ENCODE assay signal across 20 cellular contexts in genomic region chr11:32108576-32108975, GRCh38. TPM values are rescaled to one million over a fixed set of nuclear protein-coding genes. Genes with fewer than 3 reads are reported as not detected.
DNase-seq lines count a peak whose midpoint lies in the region; ATAC-seq, FAIRE-seq and TF ChIP-seq lines count a peak whose summit lies in the region.
"Had no signal": no experiment of that assay in that cellular context is flagged by ENCODE, and none has a peak within 500 bp of the region (broad histone marks: within the 10 kb centered on the region; RNA-seq: fewer than 3 reads in every experiment).

No MANE protein-coding gene starts in this region.

- no peak for FAIRE-seq in kidney (lab: Jason Lieb, UNC)
- FAIRE-seq: D721Med had no signal

- TF ChIP-seq CTCF in PC-9 (conservative IDR thresholded peaks at IDR 0.05) (no peak), esophagus muscularis mucosa (IDR thresholded peaks at IDR 0.05) (no peak), kidney (IDR thresholded peaks at IDR 0.05; ENCODE audit: borderline replicate concordance, extremely low read depth, insufficient read depth) (no peak)
- TF ChIP-seq CTCF in CD8-positive, alpha-beta T cell (IDR thresholded peaks at IDR 0.05), result no peak

- H3K9me2 ChIP-seq in PC-9 (ENCODE audit: insufficient read depth), result no peaks in the 10 kb centered on the region

- peak overlapping the region in 1 of 2 donors; percentile 19 for H3K27ac Mint-ChIP-seq in stimulated activated naive CD8-positive, alpha-beta T cell treated with anti-CD3 and anti-CD28 coated beads, Interleukin-15, amount 100 ng/mL, for 72 hours
- no peak overlapping the region for H3K27ac Mint-ChIP-seq in CD8-positive, alpha-beta T cell
- H3K27ac Mint-ChIP-seq: B cell; CD4-positive, alpha-beta T cell had no signal

- H3K4me2 ChIP-seq in PC-9, result peak overlapping the region; percentile 73

- H3K9me3 Mint-ChIP-seq in stimulated activated naive CD8-positive, alpha-beta T cell treated with anti-CD3 and anti-CD28 coated beads, Interleukin-15, amount 100 ng/mL, for 72 hours, result no peaks in the 10 kb centered on the region
- H3K9me3 Mint-ChIP-seq in CD8-positive, alpha-beta T cell, result no peaks in the 10 kb centered on the region
- H3K9me3 Mint-ChIP-seq: CD4-positive, alpha-beta T cell had no signal

- H3K9me3 ChIP-seq in PC-9 (ENCODE audit: insufficient read depth, low read depth), result peaks cover 9% of the 10 kb centered on the region; the same call in 1 of the 2 replicates
- H3K9me3 ChIP-seq in esophagus muscularis mucosa, result no peaks in the 10 kb centered on the region
- no peaks in the 10 kb centered on the region for H3K9me3 ChIP-seq in kidney (ENCODE audit: control insufficient read depth in 1 of 2, low read length in 2 of 2)
- H3K9me3 ChIP-seq in CD8-positive, alpha-beta T cell (ENCODE audit: low read length), result no peaks in the 10 kb centered on the region

- peak; percentile 28 for ATAC-seq in stimulated activated naive CD8-positive, alpha-beta T cell treated with anti-CD3 and anti-CD28 coated beads, Interleukin-15, amount 100 ng/mL, for 72 hours
- no peak for ATAC-seq in stimulated activated naive CD8-positive, alpha-beta T cell treated with anti-CD3 and anti-CD28 coated beads, Interleukin-15, Interleukin-2, amounts not matched to agents 100 U/mL and 50 U/mL, for 24 hours
- ATAC-seq in HG03520 (IDR thresholded peaks at IDR 0.05; ENCODE audit: unreplicated experiment), result no peak
- ATAC-seq in CD8-positive, alpha-beta T cell, result no peak

- H3K27ac ChIP-seq in PC-9 (peak overlapping the region; percentile 92), esophagus muscularis mucosa (replicated peaks in 1 of 4) (no peak overlapping the region), kidney (ENCODE audit: low read depth in 2 of 2, low read length in 2 of 2) (no peak overlapping the region)
- H3K27ac ChIP-seq in CD8-positive, alpha-beta T cell (ENCODE audit: low read depth, low read length), result no peak overlapping the region
- H3K27ac ChIP-seq: 22Rv1, GM23248 had no signal

- TF ChIP-seq POLR2A in esophagus muscularis mucosa (IDR thresholded peaks at IDR 0.05; ENCODE audit: low read depth), result no peak

- CTCF ChIA-PET in PC-9 (lab: Charles Lee), result no interaction called here
- CTCF ChIA-PET in CD8-positive, alpha-beta T cell (lab: Charles Lee), result no interaction called here

- no peak for DNase-seq in stimulated activated naive CD8-positive, alpha-beta T cell treated with anti-CD3 and anti-CD28 coated beads, Interleukin-15, amount 100 ng/mL, for 72 hours
- DNase-seq in stimulated activated naive CD8-positive, alpha-beta T cell treated with anti-CD3 and anti-CD28 coated beads, Interleukin-15, Interleukin-2, amounts not matched to agents 100 U/mL and 50 U/mL, for 24 hours, result no peak
- DNase-seq in PC-9 (peak in 1 of 2 experiments; percentile 57), esophagus muscularis mucosa (ENCODE audit: extremely low spot score) (peak; percentile 53), kidney (no peak), posterior cingulate gyrus (no peak)
- DNase-seq in CD8-positive, alpha-beta T cell, result no peak
- DNase-seq: ACHN; C1 segment of cervical spinal cord; CD4-positive, alpha-beta T cell; COR-L47; DMS153; DMS79 treated with DMSO at 0.1 percent for 48 hours; GDM1; GM23248; H7 had no signal

- H3F3A ChIP-seq in PC-9 (ENCODE audit: insufficient read depth, low read depth), result peaks cover 57% of the 10 kb centered on the region

- no peak for TF ChIP-seq EP300 in esophagus muscularis mucosa (IDR thresholded peaks at IDR 0.05)

- BruUV-seq in PC-9 (replicated peaks; lab: Mats Ljungman, UMichigan), result no TSS peak

- no peak overlapping the region for H2AFZ ChIP-seq in PC-9
- H2AFZ ChIP-seq: GM23248 had no signal

- H3K4me3 ChIP-seq in PC-9 (no peak overlapping the region), esophagus muscularis mucosa (no peak overlapping the region), kidney (ENCODE audit: low read length in 2 of 2) (no peak overlapping the region)
- H3K4me3 ChIP-seq in CD8-positive, alpha-beta T cell (ENCODE audit: low read depth, low read length), result no peak overlapping the region
- H3K4me3 ChIP-seq: GM23248 had no signal

- POLR2A ChIA-PET in PC-9 (lab: Charles Lee; ENCODE audit: unreplicated experiment), result no interaction called here
- POLR2A ChIA-PET in CD8-positive, alpha-beta T cell (lab: Charles Lee), result no interaction called here

- H3K79me2 ChIP-seq in PC-9 (ENCODE audit: low read depth), result no peaks in the 10 kb centered on the region

- H3K27me3 Mint-ChIP-seq in stimulated activated naive CD8-positive, alpha-beta T cell treated with anti-CD3 and anti-CD28 coated beads, Interleukin-15, amount 100 ng/mL, for 72 hours, result peaks cover 4% of the 10 kb centered on the region
- peaks cover 11% of the 10 kb centered on the region for H3K27me3 Mint-ChIP-seq in CD8-positive, alpha-beta T cell (ENCODE audit: low read depth)

- intact Hi-C loops in PC-9 (cut with micrococcal nuclease; ENCODE audit: unreplicated experiment), result loop anchor here (5.0 kb wide), 1 partner anchor 711 kb away; no protein-coding TSS in a partner anchor
- intact Hi-C loops in esophagus muscularis mucosa (cut with DNase I), result no loop called here
- intact Hi-C loops in kidney (cut with DNase I), result no loop called here
- intact Hi-C loops in posterior cingulate gyrus (cut with DNase I), result no loop called here
- intact Hi-C loops in CD8-positive, alpha-beta T cell (cut with DNase I, micrococcal nuclease), result loop anchor here in 1 of 2 experiments (5.0 kb wide), 1 partner anchor 46 kb away; no protein-coding TSS in a partner anchor

- H3K4me1 ChIP-seq in PC-9 (replicated peaks; ENCODE audit: insufficient read depth), result peaks cover 26% of the 10 kb centered on the region
- H3K4me1 ChIP-seq in esophagus muscularis mucosa, result peaks cover 0 to 6% (median 0%) of the 10 kb centered on the region in 4 donors
- H3K4me1 ChIP-seq in kidney (ENCODE audit: control insufficient read depth in 1 of 2, insufficient read depth in 1 of 2, low read depth in 1 of 2, low read length in 2 of 2), result no peaks in the 10 kb centered on the region
- no peaks in the 10 kb centered on the region for H3K4me1 ChIP-seq in CD8-positive, alpha-beta T cell (ENCODE audit: insufficient read depth, low read length)

- no peaks in the 10 kb centered on the region for H3K4me1 Mint-ChIP-seq in stimulated activated naive CD8-positive, alpha-beta T cell treated with anti-CD3 and anti-CD28 coated beads, Interleukin-15, amount 100 ng/mL, for 72 hours
- no peaks in the 10 kb centered on the region for H3K4me1 Mint-ChIP-seq in CD8-positive, alpha-beta T cell (ENCODE audit: low read depth)

- H3K36me3 ChIP-seq in PC-9 (ENCODE audit: low read depth) (peaks cover 6% of the 10 kb centered on the region; the same call in 1 of the 2 replicates), esophagus muscularis mucosa (peaks cover 5 to 24% (median 9%) of the 10 kb centered on the region in 4 donors), kidney (ENCODE audit: control insufficient read depth in 1 of 2, insufficient read depth in 2 of 2, low read length in 2 of 2) (no peaks in the 10 kb centered on the region)
- H3K36me3 ChIP-seq in CD8-positive, alpha-beta T cell (ENCODE audit: insufficient read depth, low read length), result no peaks in the 10 kb centered on the region

- H3K9ac ChIP-seq in kidney (ENCODE audit: low read length in 2 of 2), result no peak overlapping the region
- H3K9ac ChIP-seq: GM23248 had no signal

- peaks cover 14% of the 10 kb centered on the region for H3K36me3 Mint-ChIP-seq in CD8-positive, alpha-beta T cell

- no peaks in the 10 kb centered on the region for H3K27me3 ChIP-seq in PC-9 (ENCODE audit: insufficient read depth, low read depth)
- no peaks in the 10 kb centered on the region for H3K27me3 ChIP-seq in esophagus muscularis mucosa
- H3K27me3 ChIP-seq in CD8-positive, alpha-beta T cell (ENCODE audit: insufficient read depth, low read length), result no peaks in the 10 kb centered on the region

- H4K20me1 ChIP-seq in PC-9 (ENCODE audit: insufficient read depth), result 0 out of 2 replicates have a peak, but pooled peaks cover 3% of the 10 kb centered on the region

- no peak overlapping the region for H3K4me3 Mint-ChIP-seq in stimulated activated naive CD8-positive, alpha-beta T cell treated with anti-CD3 and anti-CD28 coated beads, Interleukin-15, amount 100 ng/mL, for 72 hours
- no peak overlapping the region for H3K4me3 Mint-ChIP-seq in CD8-positive, alpha-beta T cell
- H3K4me3 Mint-ChIP-seq: B cell; CD4-positive, alpha-beta T cell had no signal

RNA-seq across cellular contexts. Expression of gene RCN1, which starts 17.7 kb away (rescaled TPM):
- 206 and 211 TPM in 2 replicates for total RNA-seq in PC-9 (2021)
- total RNA-seq in esophagus muscularis mucosa, result 10 to 100 TPM; 27.8 to 67.8 (median 48.8) TPM
- 82.0 TPM for total RNA-seq in kidney
- 85.0 TPM for polyA plus RNA-seq in kidney (ENCODE audit: insufficient read depth, low read depth, low replicate concordance)
- total RNA-seq in CD8-positive, alpha-beta T cell, result 10 to 100 TPM in 1 of 2 experiments, 1 to 10 TPM in 1; 8.2 to 10.8 TPM
